Comparison of ENCODE assay signal across 8 cellular contexts in genomic region chr11:8593935-8594909, GRCh38. TPM values are rescaled to one million over a fixed set of nuclear protein-coding genes. Genes with fewer than 3 reads are reported as not detected.
DNase-seq lines count a peak whose midpoint lies in the region; ATAC-seq lines count a peak whose summit lies in the region.

Gene STK33, minus strand, starts transcription at chr11:8594228. Its CDS starts 119,323 bp downstream, at chr11:8474905.

- peak within 1 kb of the TSS; percentile 46 for H3K27ac ChIP-seq in iPS-18a (ENCODE audit: low read length)
- no peak within 1 kb of the TSS for H3K27ac ChIP-seq in skeletal muscle tissue (ENCODE audit: low read depth, low read length)

- H3K4me3 ChIP-seq in iPS-18a (ENCODE audit: low read length), result peak within 1 kb of the TSS; percentile 72
- H3K4me3 ChIP-seq in skeletal muscle tissue (ENCODE audit: low read length in 3 of 3), result peak within 1 kb of the TSS; percentile 70 to 81 (median 71)

- H3K27me3 Mint-ChIP-seq in activated naive CD8-positive, alpha-beta T cell treated with anti-CD3 and anti-CD28 coated beads, Interleukin-2, amount 50 U/mL, for 24 hours, result peaks cover 33% of the 10 kb centered on the region

- peak within 1 kb of the TSS; percentile 77 for H3K4me3 Mint-ChIP-seq in activated naive CD8-positive, alpha-beta T cell treated with anti-CD3 and anti-CD28 coated beads, Interleukin-2, amount 50 U/mL, for 24 hours

- peaks cover 12% of the 10 kb centered on the region for H3K4me1 Mint-ChIP-seq in activated naive CD8-positive, alpha-beta T cell treated with anti-CD3 and anti-CD28 coated beads, Interleukin-2, amount 50 U/mL, for 24 hours

- H3K9me3 Mint-ChIP-seq in activated naive CD8-positive, alpha-beta T cell treated with anti-CD3 and anti-CD28 coated beads, Interleukin-2, amount 50 U/mL, for 24 hours, result no peaks in the 10 kb centered on the region

- peak; percentile 92 for DNase-seq in COLO668 (lab: John Stamatoyannopoulos, UW; ENCODE audit: unreplicated experiment)
- DNase-seq in GM19240 (ENCODE audit: insufficient read length, low spot score), result peak; percentile 76
- peak; percentile 68 for DNase-seq in NCI-H526 treated with DMSO at 0.1 percent for 48 hours (lab: John Stamatoyannopoulos, UW)
- peak; percentile 68 for DNase-seq in activated naive CD8-positive, alpha-beta T cell treated with anti-CD3 and anti-CD28 coated beads, Interleukin-2, amount 50 U/mL, for 24 hours
- DNase-seq in UCSD-AML1 (lab: John Stamatoyannopoulos, UW; ENCODE audit: unreplicated experiment), result no peak

- no peaks in the 10 kb centered on the region for H3K27me3 ChIP-seq in iPS-18a (ENCODE audit: control insufficient read depth, insufficient read depth, low read length)
- H3K27me3 ChIP-seq in skeletal muscle tissue (ENCODE audit: control insufficient read depth in 3 of 3, insufficient read depth in 3 of 3, low read length in 3 of 3), result peaks cover 3 to 11% (median 8%) of the 10 kb centered on the region in 3 donors

- no peaks in the 10 kb centered on the region for H3K36me3 Mint-ChIP-seq in activated naive CD8-positive, alpha-beta T cell treated with anti-CD3 and anti-CD28 coated beads, Interleukin-2, amount 50 U/mL, for 24 hours (ENCODE audit: low read depth)

- no peaks in the 10 kb centered on the region for H3K36me3 ChIP-seq in iPS-18a (ENCODE audit: control insufficient read depth, low read depth, low read length)
- no peaks in the 10 kb centered on the region for H3K36me3 ChIP-seq in skeletal muscle tissue (ENCODE audit: control insufficient read depth in 3 of 3, insufficient read depth in 3 of 3, low read length in 3 of 3)

- peaks cover 6% of the 10 kb centered on the region for H3K4me1 ChIP-seq in iPS-18a (ENCODE audit: control insufficient read depth, low read depth, low read length)
- peaks cover 0 to 6% (median 4%) of the 10 kb centered on the region in 3 donors for H3K4me1 ChIP-seq in skeletal muscle tissue (ENCODE audit: control insufficient read depth in 3 of 3, insufficient read depth in 3 of 3, low read length in 3 of 3)

- no peaks in the 10 kb centered on the region for H3K9me3 ChIP-seq in iPS-18a (ENCODE audit: control insufficient read depth, low read depth, low read length)
- H3K9me3 ChIP-seq in skeletal muscle tissue (ENCODE audit: control insufficient read depth in 3 of 3, low read length in 3 of 3), result no peaks in the 10 kb centered on the region

- no peak within 1 kb of the TSS for H3K27ac Mint-ChIP-seq in activated naive CD8-positive, alpha-beta T cell treated with anti-CD3 and anti-CD28 coated beads, Interleukin-2, amount 50 U/mL, for 24 hours

- ATAC-seq in HG03196 (IDR thresholded peaks at IDR 0.05; ENCODE audit: unreplicated experiment), result peak; percentile 96
- peak; percentile 96 for ATAC-seq in activated naive CD8-positive, alpha-beta T cell treated with anti-CD3 and anti-CD28 coated beads, Interleukin-2, amount 50 U/mL, for 24 hours

- peak within 1 kb of the TSS; percentile 88 for H3K9ac ChIP-seq in iPS-18a (ENCODE audit: low read length)
- peak within 1 kb of the TSS; percentile 51 to 81 (median 60) for H3K9ac ChIP-seq in skeletal muscle tissue (ENCODE audit: low read depth in 1 of 3, low read length in 3 of 3)

RNA-seq across cellular contexts. Expression of gene STK33, which starts in this region (rescaled TPM):
- total RNA-seq in skeletal muscle tissue, result 3.1 TPM
